In genomic region chr11:73404506-73405145, GRCh38 we compare ENCODE assay signal across 20 cellular contexts.
"Had no signal": no experiment of that assay in that cellular context is flagged by ENCODE, and none has a peak within 500 bp of the region (broad histone marks: within the 10 kb centered on the region; RNA-seq: fewer than 3 reads in every experiment).

No MANE protein-coding gene starts in this region.

- H3K4me3 Mint-ChIP-seq: activated B cell treated with CpG ODN at 0.5 μM for 24 hours; activated CD4-positive, alpha-beta T cell treated with anti-CD3 and anti-CD28 coated beads for 36 hours; activated naive CD4-positive, alpha-beta T cell treated with anti-CD3 and anti-CD28 coated beads, Interleukin-2, amount 10 ng/mL, durations not matched to agents 7 days and 5 days; activated T-helper 1 cell treated with anti-CD3 and anti-CD28 coated beads, Interleukin-12 subunit alpha, Interleukin-12 subunit beta, Interleukin-2, Interleukin-4 antibody, amounts not matched to agents 30 ng/mL and 10 ng/mL and 1 ng/mL, durations not matched to agents 14 hours and 24 hours and 36 hours; natural killer cell treated with Interleukin-12 subunit alpha and Interleukin-12 subunit beta and Interleukin-15 and Interleukin-18, amount 100 ng/mL, for 72 hours; stimulated activated naive CD8-positive, alpha-beta T cell treated with anti-CD3 and anti-CD28 coated beads, Interleukin-15, Interleukin-2, amounts not matched to agents 100 ng/mL and 50 ng/mL, for 24 hours; T-helper 2 cell treated with Interferon-gamma antibody and Interleukin-4, amounts not matched to agents 5 μg/mL and 100 μg/mL, for 36 hours had no signal

- H3K9me3 ChIP-seq: breast epithelium, gastroesophageal sphincter, mucosa of descending colon, spleen, thoracic aorta had no signal

- H3K9me3 Mint-ChIP-seq: activated B cell treated with CpG ODN at 0.5 μM for 24 hours; activated naive CD4-positive, alpha-beta T cell treated with anti-CD3 and anti-CD28 coated beads, Interleukin-2, amount 10 ng/mL, durations not matched to agents 7 days and 5 days; activated T-helper 1 cell treated with anti-CD3 and anti-CD28 coated beads, Interleukin-12 subunit alpha, Interleukin-12 subunit beta, Interleukin-2, Interleukin-4 antibody, amounts not matched to agents 30 ng/mL and 10 ng/mL and 1 ng/mL, durations not matched to agents 14 hours and 24 hours and 36 hours; natural killer cell treated with Interleukin-12 subunit alpha and Interleukin-12 subunit beta and Interleukin-15 and Interleukin-18, amount 100 ng/mL, for 72 hours; stimulated activated naive CD8-positive, alpha-beta T cell treated with anti-CD3 and anti-CD28 coated beads, Interleukin-15, Interleukin-2, amounts not matched to agents 100 ng/mL and 50 ng/mL, for 24 hours; T-helper 2 cell treated with Interferon-gamma antibody and Interleukin-4, amounts not matched to agents 5 μg/mL and 100 μg/mL, for 36 hours had no signal

- H3K36me3 ChIP-seq: breast epithelium had no signal

- H3K27me3 Mint-ChIP-seq: activated B cell treated with CpG ODN at 0.5 μM for 24 hours; activated CD4-positive, alpha-beta T cell treated with anti-CD3 and anti-CD28 coated beads for 36 hours; activated naive CD4-positive, alpha-beta T cell treated with anti-CD3 and anti-CD28 coated beads, Interleukin-2, amount 10 ng/mL, durations not matched to agents 7 days and 5 days; natural killer cell treated with Interleukin-12 subunit alpha and Interleukin-12 subunit beta and Interleukin-15 and Interleukin-18, amount 100 ng/mL, for 72 hours; stimulated activated naive CD8-positive, alpha-beta T cell treated with anti-CD3 and anti-CD28 coated beads, Interleukin-15, Interleukin-2, amounts not matched to agents 100 ng/mL and 50 ng/mL, for 24 hours had no signal

- DNase-seq: activated B cell treated with CpG ODN at 0.5 μM for 24 hours; activated CD4-positive, alpha-beta T cell treated with anti-CD3 and anti-CD28 coated beads, Interleukin-2, amount 50 U/mL, for 4 hours; activated CD8-positive, alpha-beta memory T cell treated with anti-CD3 and anti-CD28 coated beads, Interleukin-2, amount 50 U/mL, for 4 hours; activated effector memory CD4-positive, alpha-beta T cell treated with anti-CD3 and anti-CD28 coated beads, Interleukin-2, amount 50 U/mL, for 16 hours; activated T-cell treated with anti-CD3 and anti-CD28 coated beads, Interleukin-2, amount 50 U/mL, for 1 hour; amniotic stem cell; central memory CD4-positive, alpha-beta T cell; effector CD8-positive, alpha-beta T cell had no signal

- H3K4me1 Mint-ChIP-seq: activated CD4-positive, alpha-beta T cell treated with anti-CD3 and anti-CD28 coated beads for 36 hours; activated naive CD4-positive, alpha-beta T cell treated with anti-CD3 and anti-CD28 coated beads, Interleukin-2, amount 10 ng/mL, durations not matched to agents 7 days and 5 days had no signal

- H3K27ac ChIP-seq: hepatocyte, thoracic aorta had no signal

- H3K4me3 ChIP-seq: breast epithelium, gastroesophageal sphincter, hepatocyte, mucosa of descending colon, spleen, thoracic aorta had no signal

- H3K27me3 ChIP-seq: breast epithelium, gastroesophageal sphincter, hepatocyte, spleen had no signal

- ATAC-seq: activated CD4-positive, alpha-beta T cell treated with anti-CD3 and anti-CD28 coated beads for 36 hours; natural killer cell treated with Interleukin-12 subunit alpha and Interleukin-12 subunit beta and Interleukin-15 and Interleukin-18, amount 100 ng/mL, for 72 hours had no signal

- H3K27ac Mint-ChIP-seq: activated B cell treated with CpG ODN at 0.5 μM for 24 hours; activated CD4-positive, alpha-beta T cell treated with anti-CD3 and anti-CD28 coated beads for 36 hours; activated naive CD4-positive, alpha-beta T cell treated with anti-CD3 and anti-CD28 coated beads, Interleukin-2, amount 10 ng/mL, durations not matched to agents 7 days and 5 days; activated T-helper 1 cell treated with anti-CD3 and anti-CD28 coated beads, Interleukin-12 subunit alpha, Interleukin-12 subunit beta, Interleukin-2, Interleukin-4 antibody, amounts not matched to agents 30 ng/mL and 10 ng/mL and 1 ng/mL, durations not matched to agents 14 hours and 24 hours and 36 hours; natural killer cell treated with Interleukin-12 subunit alpha and Interleukin-12 subunit beta and Interleukin-15 and Interleukin-18, amount 100 ng/mL, for 72 hours; T-helper 2 cell treated with Interferon-gamma antibody and Interleukin-4, amounts not matched to agents 5 μg/mL and 100 μg/mL, for 36 hours had no signal

- H3K4me1 ChIP-seq: breast epithelium had no signal
